Comparison of ENCODE assay signal across 29 cellular contexts in genomic region chr5:52199833-52200232, GRCh38.
DNase-seq lines count a peak whose midpoint lies in the region; ATAC-seq, FAIRE-seq and TF ChIP-seq lines count a peak whose summit lies in the region.
"Had no signal": no experiment of that assay in that cellular context is flagged by ENCODE, and none has a peak within 500 bp of the region (broad histone marks: within the 10 kb centered on the region; RNA-seq: fewer than 3 reads in every experiment).

No MANE protein-coding gene starts in this region.

- H3K9me3 ChIP-seq in HepG2 (ENCODE audit: low read length) (no peaks in the 10 kb centered on the region), right lobe of liver (no peaks in the 10 kb centered on the region), A673 (ENCODE audit: low read depth, low read length, poor library complexity, severe bottlenecking) (no peaks in the 10 kb centered on the region)
- H3K9me3 ChIP-seq: BE2C, BLaER1 had no signal

- H3K4me3 ChIP-seq in HepG2 (replicated peaks in 1 of 3; ENCODE audit: insufficient read depth in 1 of 3, low read depth in 2 of 3, low read length in 3 of 3): no peak overlapping the region
- H3K4me3 ChIP-seq in right lobe of liver: no peak overlapping the region
- H3K4me3 ChIP-seq in A673 (ENCODE audit: low read depth, low read length, poor library complexity, severe bottlenecking): no peak overlapping the region
- H3K4me3 ChIP-seq: BLaER1, GM12878 had no signal

- TF ChIP-seq CTCF in HepG2 (CRISPR knock-in tag; IDR thresholded peaks at IDR 0.05) (no peak), right lobe of liver (IDR thresholded peaks at IDR 0.05) (no peak), A673 (conservative IDR thresholded peaks at IDR 0.05; ENCODE audit: low read depth, low read length) (no peak)

- CTCF ChIA-PET in HepG2 (lab: Yijun Ruan, JAX; ENCODE audit: low intra/inter-chr PET ratio, low total read pairs): no interaction called here
- CTCF ChIA-PET in A673 (lab: Charles Lee): no interaction called here

- H3K9ac ChIP-seq in HepG2 (ENCODE audit: insufficient read depth, low read depth, low read length): no peak overlapping the region
- H3K9ac ChIP-seq: BLaER1 had no signal

- WGBS in HepG2 (ENCODE audit: low lambda C conversion rate): 61% methylated on average over 9 of the region's 9 CpGs
- 85% methylated on average over 9 of the region's 9 CpGs for WGBS in right lobe of liver (ENCODE audit: insufficient coverage, low coverage, low lambda C conversion rate, missing lambda C conversion rate)

- H3K36me3 ChIP-seq in HepG2 (replicated peaks in 1 of 2; ENCODE audit: control insufficient read depth in 1 of 2, insufficient read depth in 2 of 2, low read length in 2 of 2) (no peaks in the 10 kb centered on the region), right lobe of liver (no peaks in the 10 kb centered on the region), A673 (ENCODE audit: insufficient read depth, low read length, poor library complexity, severe bottlenecking) (no peaks in the 10 kb centered on the region)
- H3K36me3 ChIP-seq: BE2C, BLaER1 had no signal

- no peak overlapping the region for H3K27ac ChIP-seq in HepG2 (ENCODE audit: extremely low read length, insufficient read depth, low read length)
- no peak overlapping the region for H3K27ac ChIP-seq in right lobe of liver
- H3K27ac ChIP-seq in A673 (ENCODE audit: low read depth, low read length, poor library complexity, severe bottlenecking): no peak overlapping the region
- H3K27ac ChIP-seq: BLaER1 had no signal

- DNase-seq in HepG2 (ENCODE audit: low spot score) (no peak), right lobe of liver (no peak), HTR-8/SVneo (ENCODE audit: insufficient read length, low spot score) (no peak), NCI-H1105 treated with DMSO at 0.1 percent for 48 hours (lab: John Stamatoyannopoulos, UW) (peak; percentile 89), retina (no peak), A673 (ENCODE audit: low spot score) (no peak)
- no peak for DNase-seq in activated CD4-positive, alpha-beta T cell treated with anti-CD3 and anti-CD28 coated beads, Interleukin-2, amount 50 U/mL, for 4 hours
- DNase-seq: 8988T; ACHN; BE2C; C1 segment of cervical spinal cord; CD4-positive, alpha-beta memory T cell; CD4-positive, CD25-positive, alpha-beta regulatory T cell; CD8-positive, alpha-beta memory T cell; COR-L47; DMS 273 treated with DMSO at 0.1 percent for 48 hours; DMS153; DMS53; DMS79; DND-41; EL; GDM1 had no signal

- no peaks in the 10 kb centered on the region for H3K4me1 ChIP-seq in HepG2 (ENCODE audit: insufficient read depth, low read length)
- no peaks in the 10 kb centered on the region for H3K4me1 ChIP-seq in right lobe of liver
- H3K4me1 ChIP-seq in A673 (ENCODE audit: insufficient read depth, low read length, poor library complexity, severe bottlenecking): no peaks in the 10 kb centered on the region
- H3K4me1 ChIP-seq: BLaER1 had no signal

- H3K27me3 ChIP-seq in HepG2 (ENCODE audit: control insufficient read depth in 1 of 2, insufficient read depth in 2 of 2, low read length in 2 of 2): no peaks in the 10 kb centered on the region; a peak in 1 of 5 replicates
- H3K27me3 ChIP-seq in right lobe of liver: no peaks in the 10 kb centered on the region
- H3K27me3 ChIP-seq in A673 (replicated peaks; ENCODE audit: insufficient read depth, low read depth, low read length, poor library complexity): no peaks in the 10 kb centered on the region
- H3K27me3 ChIP-seq: BE2C, BLaER1 had no signal

- no peak overlapping the region for H2AFZ ChIP-seq in HepG2 (ENCODE audit: low read length)

- FAIRE-seq in HepG2 (lab: Jason Lieb, UNC) (no peak), HTR-8/SVneo (lab: Jason Lieb, UNC) (peak; percentile 57), islet of Langerhans (lab: Jason Lieb, UNC) (peak; percentile 21)
- FAIRE-seq: A204.1, GM12878, GM12892, GM18507, GM19239 had no signal

- intact Hi-C loops in HepG2 (cut with micrococcal nuclease; ENCODE audit: unreplicated experiment) (no loop called here), right lobe of liver (cut with DNase I) (no loop called here), A673 (cut with micrococcal nuclease; ENCODE audit: unreplicated experiment) (no loop called here)

- no peak overlapping the region for H3K4me2 ChIP-seq in HepG2 (ENCODE audit: low read depth, low read length)
- H3K4me2 ChIP-seq: BLaER1 had no signal

- no peak for ATAC-seq in HepG2
- ATAC-seq in right lobe of liver: no peak
- ATAC-seq: GM12878 had no signal

- TF ChIP-seq POLR2A in HepG2 (IDR thresholded peaks at IDR 0.05; ENCODE audit: insufficient read depth in 1 of 2, low read depth in 2 of 2, low read length in 2 of 2): no peak
- TF ChIP-seq POLR2A in right lobe of liver (IDR thresholded peaks at IDR 0.05): no peak

- POLR2A ChIA-PET in HepG2 (lab: Yijun Ruan, JAX): no interaction called here
- POLR2A ChIA-PET in A673 (lab: Charles Lee; ENCODE audit: low non-redundant PET): no interaction called here

- BruUV-seq in HepG2 (replicated peaks; lab: Mats Ljungman, UMichigan) (no TSS peak), A673 (replicated peaks; lab: Mats Ljungman, UMichigan) (no TSS peak)

- H4K20me1 ChIP-seq in HepG2 (ENCODE audit: insufficient read depth, low read length): no peaks in the 10 kb centered on the region
- H4K20me1 ChIP-seq: BLaER1 had no signal

- TF ChIP-seq EP300 in HepG2 (IDR thresholded peaks at IDR 0.05; ENCODE audit: low read depth in 2 of 2, low read length in 2 of 2) (no peak), HepG2 (CRISPR knock-in tag; IDR thresholded peaks at IDR 0.05; ENCODE audit: borderline replicate concordance) (no peak)

- no peak for TF ChIP-seq RAD21 in HepG2 (CRISPR knock-in tag; IDR thresholded peaks at IDR 0.05)

- in situ Hi-C loops in HepG2 (cut with HindIII; ENCODE audit: extremely low pct_ligation_motif_present, low pct_unique_long_range_greater_than_20kb): no loop called here

- no peaks in the 10 kb centered on the region for H3K79me2 ChIP-seq in HepG2 (ENCODE audit: insufficient read depth, low read length)

TF ChIP-seq in HepG2, 621 proteins besides CTCF, POLR2A, EP300 and RAD21:
- TF ChIP-seq UBTF (CRISPR knock-in tag; IDR thresholded peaks at IDR 0.05) (no peak), RAD51 (IDR thresholded peaks at IDR 0.05; ENCODE audit: borderline replicate concordance) (peak; percentile 63; the same call in 1 of the 2 replicates)
